ENCODE assay signal across 8 cellular contexts in genomic region chrX:23783569-23784486, GRCh38. TPM values are rescaled to one million over a fixed set of nuclear protein-coding genes. Genes with fewer than 3 reads are reported as not detected.
A peak's percentile ranks its signal among the peaks of the same experiment; 100 is the strongest.
DNase-seq lines count a peak whose midpoint lies in the region; ATAC-seq, FAIRE-seq and TF ChIP-seq lines count a peak whose summit lies in the region.

No MANE protein-coding gene starts in this region.

- peak overlapping the region; percentile 67 to 94 for H3K9ac ChIP-seq in K562 (ENCODE audit: insufficient read depth in 1 of 2, low read depth in 2 of 2, low read length in 2 of 2)

- 10% methylated on average over 19 of the region's 24 CpGs for WGBS in K562 (ENCODE audit: insufficient coverage, low coverage, missing lambda C conversion rate)
- WGBS in testis, 2 donors: 15 to 35% methylated on average over 11 to 23 of the region's 24 CpGs

- TF ChIP-seq RAD21 in K562 (CRISPR knock-in tag; conservative IDR thresholded peaks at IDR 0.05 in 1 of 2, IDR thresholded peaks at IDR 0.05 in 1 of 2): no peak

- H3K4me2 ChIP-seq in K562 (ENCODE audit: insufficient read depth, low read length): peak overlapping the region; percentile 87

- H3K36me3 ChIP-seq in BE2C: no peaks in the 10 kb centered on the region
- H3K36me3 ChIP-seq in KOPT-K1 (ENCODE audit: insufficient read depth, low read length): peaks cover 16% of the 10 kb centered on the region
- peaks cover 17% of the 10 kb centered on the region for H3K36me3 ChIP-seq in K562 (ENCODE audit: control insufficient read depth, insufficient read depth, low read length)
- H3K36me3 ChIP-seq in left lung: peaks cover 0 to 15% of the 10 kb centered on the region in 2 donors
- no peaks in the 10 kb centered on the region for H3K36me3 ChIP-seq in testis (ENCODE audit: low read depth, missing control alignments)

- no peaks in the 10 kb centered on the region for H4K20me1 ChIP-seq in K562 (replicated peaks; ENCODE audit: control insufficient read depth, insufficient read depth, low read length)

- 0 out of 2 replicates have a peak overlapping the region, but pooled peaks have one; percentile 28 for H2AFZ ChIP-seq in K562 (ENCODE audit: low read depth, low read length)

- ATAC-seq in K562 (peak; percentile 3), left lung (no peak)

- DNase-seq in BE2C (no peak), K562 (ENCODE audit: extremely low read depth in 1 of 4, low spot score in 3 of 4) (peak in 2 of 4 experiments; percentile 11 to 28), left lung (no peak), testis (no peak), D721Med (ENCODE audit: insufficient read length, low spot score) (no peak), cerebellar nuclear complex (lab: John Stamatoyannopoulos, UW) (no peak), COR-L47 (lab: John Stamatoyannopoulos, UW) (no peak)

- intact Hi-C loops in K562 (cut with micrococcal nuclease) (loop anchor here (1.0 to 5.0 kb wide), 6 partner anchors 42 to 271 kb away; partner anchors contain the start of genes ACOT9 and EIF2S3), left lung (cut with DNase I) (loop anchor here in 1 of 2 donors (5.0 kb wide), 1 partner anchor 118 kb away; no protein-coding TSS in a partner anchor), testis (cut with DNase I; ENCODE audit: low total_unique reads) (loop anchor here (10.0 kb wide), 1 partner anchor 121 kb away; the partner anchor contains the start of genes APOO and CXorf58)

- no peak for FAIRE-seq in K562 (lab: Jason Lieb, UNC)
- no peak for FAIRE-seq in D721Med (lab: Jason Lieb, UNC)

- in situ Hi-C loops in K562 (cut with MboI): loop anchor here (5.0 kb wide), 1 partner anchor 118 kb away; no protein-coding TSS in a partner anchor

- H3K4me3 ChIP-seq in BE2C (ENCODE audit: low read depth, low read length) (peak overlapping the region; percentile 81), K562 (peak overlapping the region; percentile 69), left lung (peak overlapping the region; percentile 47 to 59), testis (peak overlapping the region; percentile 65 to 80)

- no peaks in the 10 kb centered on the region for H3K27me3 ChIP-seq in BE2C
- H3K27me3 ChIP-seq in K562 (ENCODE audit: control insufficient read depth in 2 of 2, insufficient read depth in 2 of 2, low read length in 2 of 2): no peaks in the 10 kb centered on the region
- H3K27me3 ChIP-seq in left lung: no peaks in the 10 kb centered on the region
- no peaks in the 10 kb centered on the region for H3K27me3 ChIP-seq in testis

- H3K4me1 ChIP-seq in BE2C: no peaks in the 10 kb centered on the region
- H3K4me1 ChIP-seq in K562 (replicated peaks in 1 of 2; ENCODE audit: control insufficient read depth in 2 of 2, insufficient read depth in 2 of 2, low read length in 2 of 2): peaks cover 10 to 11% of the 10 kb centered on the region in 2 experiments; a peak in 3 of 5 replicates
- peaks cover 0 to 17% of the 10 kb centered on the region in 2 donors for H3K4me1 ChIP-seq in left lung
- no peaks in the 10 kb centered on the region for H3K4me1 ChIP-seq in testis

- H3K79me2 ChIP-seq in K562 (ENCODE audit: control insufficient read depth, insufficient read depth, low read length): peaks cover 20% of the 10 kb centered on the region

- BruUV-seq in K562 (replicated peaks; lab: Mats Ljungman, UMichigan): TSS peak; percentile 66

- H3K9me3 ChIP-seq in BE2C (no peaks in the 10 kb centered on the region), KOPT-K1 (ENCODE audit: insufficient read depth, low read length, poor library complexity, severe bottlenecking) (no peaks in the 10 kb centered on the region), K562 (replicated peaks; ENCODE audit: control insufficient read depth, insufficient read depth, low read depth, low read length) (no peaks in the 10 kb centered on the region), left lung (no peaks in the 10 kb centered on the region), testis (no peaks in the 10 kb centered on the region)

- no peak for TF ChIP-seq POLR2A in K562 (conservative IDR thresholded peaks at IDR 0.05)
- TF ChIP-seq POLR2A in testis (IDR thresholded peaks at IDR 0.05): no peak

- POLR2A ChIA-PET in K562 (lab: Yijun Ruan, JAX): interaction anchor here (0.6 to 2.7 kb wide), 19 partner anchors 9 to 323 kb away, joined by 3 to 21 read pairs (median 3); partner anchors contain the start of gene EIF2S3

- no peak for TF ChIP-seq EP300 in K562 (IDR thresholded peaks at IDR 0.05; ENCODE audit: low read length)

- peak overlapping the region; percentile 76 for H3K27ac ChIP-seq in KOPT-K1 (ENCODE audit: low read depth, low read length, poor library complexity, severe bottlenecking)
- H3K27ac ChIP-seq in K562 (ENCODE audit: extremely low read depth, low read depth, low read length): peak overlapping the region; percentile 61
- peak overlapping the region; percentile 93 to 96 for H3K27ac ChIP-seq in left lung
- H3K27ac ChIP-seq in testis: peak overlapping the region; percentile 84 to 86

- no peaks in the 10 kb centered on the region for H3K9me1 ChIP-seq in K562 (ENCODE audit: control insufficient read depth, insufficient read depth, low read length)

- no peak for TF ChIP-seq CTCF in BE2C (IDR thresholded peaks at IDR 0.05; ENCODE audit: low read depth, low read length)
- TF ChIP-seq CTCF in K562 (IDR thresholded peaks at IDR 0.05 in 2 of 3, conservative IDR thresholded peaks at IDR 0.05 in 1 of 3; ENCODE audit: insufficient read depth in 2 of 3, low read depth in 1 of 3, low read length in 3 of 3): no peak
- no peak for TF ChIP-seq CTCF in left lung (IDR thresholded peaks at IDR 0.05)
- no peak for TF ChIP-seq CTCF in testis (IDR thresholded peaks at IDR 0.05)
- TF ChIP-seq CTCF in D721Med (IDR thresholded peaks at IDR 0.05; ENCODE audit: insufficient read depth, missing control alignments): no peak

- CTCF ChIA-PET in K562 (lab: Yijun Ruan, JAX; ENCODE audit: low intra/inter-chr PET ratio): interaction anchor here (1.7 to 4.0 kb wide), 2 partner anchors 28 to 118 kb away, joined by 9 to 32 read pairs; no protein-coding TSS in a partner anchor

TF ChIP-seq in K562, 482 proteins besides CTCF, POLR2A, EP300 and RAD21 (continues in another document):
- TF ChIP-seq RBFOX2 (IDR thresholded peaks at IDR 0.05; ENCODE audit: low read depth, low read length) (peak; percentile 25; the same call in 1 of the 2 replicates), ATF1 (CRISPR knock-in tag; IDR thresholded peaks at IDR 0.05) (no peak), ATF1 (tag; IDR thresholded peaks at IDR 0.05) (no peak; the same call in 1 of the 2 replicates)
- TF ChIP-seq, protein P1, sequence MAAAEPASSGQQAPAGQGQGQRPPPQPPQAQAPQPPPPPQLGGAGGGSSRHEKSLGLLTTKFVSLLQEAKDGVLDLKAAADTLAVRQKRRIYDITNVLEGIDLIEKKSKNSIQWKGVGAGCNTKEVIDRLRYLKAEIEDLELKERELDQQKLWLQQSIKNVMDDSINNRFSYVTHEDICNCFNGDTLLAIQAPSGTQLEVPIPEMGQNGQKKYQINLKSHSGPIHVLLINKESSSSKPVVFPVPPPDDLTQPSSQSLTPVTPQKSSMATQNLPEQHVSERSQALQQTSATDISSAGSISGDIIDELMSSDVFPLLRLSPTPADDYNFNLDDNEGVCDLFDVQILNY (CRISPR knock-in tag; IDR thresholded peaks at IDR 0.05): no peak

RNA-seq across cellular contexts. Expression of gene SAT1, which starts 0.9 kb away (rescaled TPM):
- 15.1 TPM for polyA plus RNA-seq in BE2C (2012; ENCODE audit: insufficient read depth, insufficient read length, low read depth)
- 146 and 240 TPM in 2 replicates for total RNA-seq in K562 (2011; cell fraction: chromatin; rRNA removed; ENCODE audit: low replicate concordance)
- total RNA-seq in K562 (2011; cell fraction: nucleolus; rRNA removed): 107 and 113 TPM in 2 replicates
- 145 and 181 TPM in 2 replicates for total RNA-seq in K562 (2011; cell fraction: nucleoplasm; rRNA removed)
- total RNA-seq in K562 (2014; rRNA removed) (48.7 and 53.2 TPM in 2 replicates), K562 (2014; rRNA removed; fragmentation: Illumina TruSeq; extraction: Trizol) (71.1 and 71.9 TPM in 2 replicates), K562 (2015; rRNA removed; fragmentation: Illumina TruSeq; extraction: Trizol) (43.7 and 47.4 TPM in 2 replicates), K562 (2021) (49.2 and 51.8 TPM in 2 replicates), left lung (100 to 1,000 TPM; 723 to 970 TPM), testis (100 to 1,000 TPM; 299 to 459 TPM)
- polyA plus RNA-seq in K562 (2011; rRNA removed) (160 and 169 TPM in 2 replicates), K562 (2014; fragmentation: Illumina TruSeq; extraction: Trizol) (66.1 and 74.1 TPM in 2 replicates), K562 (2014; fragmentation: Nextera tagmentation; extraction: Ambion mirVana) (100 to 1,000 TPM; 161 to 194 TPM), K562 (2014; rRNA removed) (77.6 and 94.7 TPM in 2 replicates), testis (ENCODE audit: insufficient read depth, low read depth, low replicate concordance) (258 TPM)
- polyA plus RNA-seq in K562 (2011; cell fraction: cytosol; rRNA removed): 24.1 and 90.3 TPM in 2 replicates
- polyA plus RNA-seq in K562 (2011; cell fraction: nucleus; rRNA removed): 354 and 641 TPM in 2 replicates
- polyA plus RNA-seq in K562 (2012): 60.7 and 194 TPM in 2 replicates
- polyA minus RNA-seq in K562 (2011; rRNA and poly(A)+ RNA removed): 51.7 and 72.1 TPM in 2 replicates
- 17.5 and 19.9 TPM in 2 replicates for polyA minus RNA-seq in K562 (2011; cell fraction: cytosol; rRNA and poly(A)+ RNA removed)
- polyA minus RNA-seq in K562 (2011; cell fraction: nucleus; rRNA and poly(A)+ RNA removed): 59.4 and 128 TPM in 2 replicates

RNA-seq across cellular contexts. Expression of gene ACOT9, which starts 40.8 kb away (rescaled TPM):
- polyA plus RNA-seq in BE2C (2012; ENCODE audit: insufficient read depth, insufficient read length, low read depth): 10.6 TPM
- 67.3 and 68.2 TPM in 2 replicates for total RNA-seq in K562 (2011; cell fraction: chromatin; rRNA removed; ENCODE audit: low replicate concordance)
- 41.0 and 44.0 TPM in 2 replicates for total RNA-seq in K562 (2011; cell fraction: nucleolus; rRNA removed)
- total RNA-seq in K562 (2011; cell fraction: nucleoplasm; rRNA removed): 36.3 and 43.4 TPM in 2 replicates
- 33.2 and 34.2 TPM in 2 replicates for total RNA-seq in K562 (2014; rRNA removed)
- total RNA-seq in K562 (2014; rRNA removed; fragmentation: Illumina TruSeq; extraction: Trizol): 50.6 and 55.5 TPM in 2 replicates
- 29.8 and 31.2 TPM in 2 replicates for total RNA-seq in K562 (2015; rRNA removed; fragmentation: Illumina TruSeq; extraction: Trizol)
- 35.3 and 38.6 TPM in 2 replicates for total RNA-seq in K562 (2021)
- 37.6 and 60.3 TPM in 2 replicates for polyA plus RNA-seq in K562 (2011; rRNA removed)
- polyA plus RNA-seq in K562 (2011; cell fraction: cytosol; rRNA removed): 15.1 and 24.6 TPM in 2 replicates
- polyA plus RNA-seq in K562 (2011; cell fraction: nucleus; rRNA removed): 45.6 and 53.8 TPM in 2 replicates
- 31.7 and 37.7 TPM in 2 replicates for polyA plus RNA-seq in K562 (2012)
- 45.3 and 46.4 TPM in 2 replicates for polyA plus RNA-seq in K562 (2014; fragmentation: Illumina TruSeq; extraction: Trizol)
- polyA plus RNA-seq in K562 (2014; fragmentation: Nextera tagmentation; extraction: Ambion mirVana): 10 to 100 TPM; 50.0 to 80.9 TPM
- polyA plus RNA-seq in K562 (2014; rRNA removed): 45.2 and 51.0 TPM in 2 replicates
- 39.3 and 52.9 TPM in 2 replicates for polyA minus RNA-seq in K562 (2011; rRNA and poly(A)+ RNA removed)
- 13.5 and 22.0 TPM in 2 replicates for polyA minus RNA-seq in K562 (2011; cell fraction: cytosol; rRNA and poly(A)+ RNA removed)
- 17.5 and 25.1 TPM in 2 replicates for polyA minus RNA-seq in K562 (2011; cell fraction: nucleus; rRNA and poly(A)+ RNA removed)
- total RNA-seq in left lung: 10 to 100 TPM; 43.9 to 52.3 TPM
- total RNA-seq in testis: 10 to 100 TPM; 27.1 to 29.4 TPM
- polyA plus RNA-seq in testis (ENCODE audit: insufficient read depth, low read depth, low replicate concordance): 22.0 TPM
